In genomic region chr2:84925336-84925723, GRCh38 we compare ENCODE assay signal across 8 cellular contexts. TPM values are rescaled to one million over a fixed set of nuclear protein-coding genes. Genes with fewer than 3 reads are reported as not detected.
A peak's percentile ranks its signal among the peaks of the same experiment; 100 is the strongest.
DNase-seq lines count a peak whose midpoint lies in the region; ATAC-seq and TF ChIP-seq lines count a peak whose summit lies in the region.

No MANE protein-coding gene starts in this region.

- peak overlapping the region; percentile 69 for H3K27ac ChIP-seq in naive thymus-derived CD4-positive, alpha-beta T cell (ENCODE audit: low read depth, low read length)

- DNase-seq in CD14-positive monocyte (ENCODE audit: low spot score) (no peak), NCI-H2081 (lab: John Stamatoyannopoulos, UW) (no peak), SKM-1 treated with dmso at 0.1 percent for 144 hours (lab: John Stamatoyannopoulos, UW; ENCODE audit: unreplicated experiment) (no peak)
- no peak for DNase-seq in activated T-helper 1 cell treated with anti-CD3 and anti-CD28 coated beads, Interleukin-12 subunit alpha, Interleukin-12 subunit beta, Interleukin-2, Interleukin-4 antibody, amounts not matched to agents 30 ng/mL and 10 ng/mL and 1 ng/mL, durations not matched to agents 14 hours and 24 hours and 36 hours (ENCODE audit: low spot score)
- DNase-seq in naive thymus-derived CD4-positive, alpha-beta T cell: peak in 1 of 9 donors; percentile 45
- DNase-seq in stimulated activated CD4-positive, alpha-beta T cell treated with anti-CD3 and anti-CD28 coated beads, Interleukin-4, amount 100 ng/mL, for 24 hours: no peak

- no peaks in the 10 kb centered on the region for H3K36me3 Mint-ChIP-seq in CD14-positive monocyte
- peaks cover 6% of the 10 kb centered on the region for H3K36me3 Mint-ChIP-seq in activated T-helper 1 cell treated with anti-CD3 and anti-CD28 coated beads, Interleukin-12 subunit alpha, Interleukin-12 subunit beta, Interleukin-2, Interleukin-4 antibody, amounts not matched to agents 30 ng/mL and 10 ng/mL and 1 ng/mL, durations not matched to agents 14 hours and 24 hours and 36 hours (ENCODE audit: low read depth)
- peaks cover 0 to 7% (median 0%) of the 10 kb centered on the region in 5 donors for H3K36me3 Mint-ChIP-seq in naive thymus-derived CD4-positive, alpha-beta T cell

- TF ChIP-seq CTCF in CD14-positive monocyte (IDR thresholded peaks at IDR 0.05): no peak

- H3K9me3 Mint-ChIP-seq in CD14-positive monocyte: peaks cover 0 to 1% (median 0%) of the 10 kb centered on the region in 7 donors
- no peaks in the 10 kb centered on the region for H3K9me3 Mint-ChIP-seq in activated T-helper 1 cell treated with anti-CD3 and anti-CD28 coated beads, Interleukin-12 subunit alpha, Interleukin-12 subunit beta, Interleukin-2, Interleukin-4 antibody, amounts not matched to agents 30 ng/mL and 10 ng/mL and 1 ng/mL, durations not matched to agents 14 hours and 24 hours and 36 hours
- H3K9me3 Mint-ChIP-seq in naive thymus-derived CD4-positive, alpha-beta T cell: peaks cover 0 to 4% (median 0%) of the 10 kb centered on the region in 11 donors

- H3K36me3 ChIP-seq in naive thymus-derived CD4-positive, alpha-beta T cell (ENCODE audit: control insufficient read depth in 2 of 3, insufficient read depth in 3 of 3, low read length in 3 of 3): no peaks in the 10 kb centered on the region

- peaks cover 7 to 14% (median 9%) of the 10 kb centered on the region in 3 donors for H3K27me3 Mint-ChIP-seq in CD14-positive monocyte (ENCODE audit: low read depth in 3 of 3)
- no peaks in the 10 kb centered on the region for H3K27me3 Mint-ChIP-seq in activated T-helper 1 cell treated with anti-CD3 and anti-CD28 coated beads, Interleukin-12 subunit alpha, Interleukin-12 subunit beta, Interleukin-2, Interleukin-4 antibody, amounts not matched to agents 30 ng/mL and 10 ng/mL and 1 ng/mL, durations not matched to agents 14 hours and 24 hours and 36 hours (ENCODE audit: insufficient read depth)
- H3K27me3 Mint-ChIP-seq in naive thymus-derived CD4-positive, alpha-beta T cell: no peaks in the 10 kb centered on the region

- H3K27ac Mint-ChIP-seq in CD14-positive monocyte: peak overlapping the region in 6 of 7 donors; percentile 45 to 84 (median 64)
- H3K27ac Mint-ChIP-seq in activated T-helper 1 cell treated with anti-CD3 and anti-CD28 coated beads, Interleukin-12 subunit alpha, Interleukin-12 subunit beta, Interleukin-2, Interleukin-4 antibody, amounts not matched to agents 30 ng/mL and 10 ng/mL and 1 ng/mL, durations not matched to agents 14 hours and 24 hours and 36 hours: peak overlapping the region; percentile 95
- H3K27ac Mint-ChIP-seq in naive thymus-derived CD4-positive, alpha-beta T cell: peak overlapping the region; percentile 91 to 100 (median 96)

- ATAC-seq in GM21723 (IDR thresholded peaks at IDR 0.05; ENCODE audit: unreplicated experiment) (peak; percentile 1), HG03354 (IDR thresholded peaks at IDR 0.05; ENCODE audit: poor library complexity, severe bottlenecking, unreplicated experiment) (no peak)
- peak; percentile 1 for ATAC-seq in naive thymus-derived CD4-positive, alpha-beta T cell

- intact Hi-C loops in CD14-positive monocyte (cut with micrococcal nuclease): loop anchor here in 1 of 2 donors (5.0 kb wide), 2 partner anchors 37 to 43 kb away; partner anchors contain the start of gene TRABD2A
- intact Hi-C loops in activated T-helper 1 cell treated with anti-CD3 and anti-CD28 coated beads, Interleukin-12 subunit alpha, Interleukin-12 subunit beta, Interleukin-2, Interleukin-4 antibody, amounts not matched to agents 30 ng/mL and 10 ng/mL and 1 ng/mL, durations not matched to agents 14 hours and 24 hours and 36 hours (cut with micrococcal nuclease): loop anchor here (1.0 to 2.0 kb wide), 8 partner anchors 20 to 466 kb away; partner anchors contain the start of genes DNAH6, SUCLG1 and TMSB10
- intact Hi-C loops in naive thymus-derived CD4-positive, alpha-beta T cell (cut with micrococcal nuclease): loop anchor here (1.0 to 5.0 kb wide), 16 partner anchors 20 to 466 kb away; partner anchors contain the start of genes DNAH6 (in 2 of the 2), TMSB10 (in 2 of the 2) and SUCLG1 (in 1 of the 2)

- peaks cover 33% of the 10 kb centered on the region for H3K4me1 Mint-ChIP-seq in CD14-positive monocyte
- peaks cover 50% of the 10 kb centered on the region for H3K4me1 Mint-ChIP-seq in activated T-helper 1 cell treated with anti-CD3 and anti-CD28 coated beads, Interleukin-12 subunit alpha, Interleukin-12 subunit beta, Interleukin-2, Interleukin-4 antibody, amounts not matched to agents 30 ng/mL and 10 ng/mL and 1 ng/mL, durations not matched to agents 14 hours and 24 hours and 36 hours (ENCODE audit: low read depth)
- H3K4me1 Mint-ChIP-seq in naive thymus-derived CD4-positive, alpha-beta T cell: peaks cover 27 to 59% (median 49%) of the 10 kb centered on the region in 7 donors

- POLR2A ChIA-PET in naive thymus-derived CD4-positive, alpha-beta T cell (lab: Charles Lee): interaction anchor here (0.6 to 13.2 kb wide), 36 partner anchors 8 to 466 kb away, joined by 3 to 495 read pairs (median 7); partner anchors contain the start of genes SUCLG1, TGOLN2, TMSB10 and TRABD2A

- H3K4me1 ChIP-seq in naive thymus-derived CD4-positive, alpha-beta T cell (ENCODE audit: control insufficient read depth in 2 of 2, insufficient read depth in 2 of 2, low read length in 2 of 2): peaks cover 25 to 29% of the 10 kb centered on the region in 2 donors

- H3K4me3 Mint-ChIP-seq in CD14-positive monocyte: no peak overlapping the region
- H3K4me3 Mint-ChIP-seq in activated T-helper 1 cell treated with anti-CD3 and anti-CD28 coated beads, Interleukin-12 subunit alpha, Interleukin-12 subunit beta, Interleukin-2, Interleukin-4 antibody, amounts not matched to agents 30 ng/mL and 10 ng/mL and 1 ng/mL, durations not matched to agents 14 hours and 24 hours and 36 hours: peak overlapping the region; percentile 11
- H3K4me3 Mint-ChIP-seq in naive thymus-derived CD4-positive, alpha-beta T cell: peak overlapping the region; percentile 91 to 100 (median 94)

- no peak overlapping the region for H3K4me3 ChIP-seq in naive thymus-derived CD4-positive, alpha-beta T cell (ENCODE audit: low read length)

- H3K27me3 ChIP-seq in naive thymus-derived CD4-positive, alpha-beta T cell (ENCODE audit: control insufficient read depth in 2 of 2, insufficient read depth in 2 of 2, low read length in 2 of 2): no peaks in the 10 kb centered on the region

- H3K9me3 ChIP-seq in naive thymus-derived CD4-positive, alpha-beta T cell (ENCODE audit: control insufficient read depth in 2 of 3, low read length in 3 of 3): no peaks in the 10 kb centered on the region

- CTCF ChIA-PET in naive thymus-derived CD4-positive, alpha-beta T cell (lab: Charles Lee): interaction anchor here (0.6 to 5.0 kb wide), 55 partner anchors 8 to 984 kb away, joined by 3 to 87 read pairs (median 8); partner anchors contain the start of genes TMSB10 and TRABD2A

RNA-seq across cellular contexts. Expression of gene TMSB10, which starts 19.9 kb away (rescaled TPM):
- polyA plus RNA-seq in CD14-positive monocyte: 1,000 to 10,000 TPM; 5,130 to 6,847 TPM
- total RNA-seq in activated T-helper 1 cell treated with anti-CD3 and anti-CD28 coated beads, Interleukin-12 subunit alpha, Interleukin-12 subunit beta, Interleukin-2, Interleukin-4 antibody, amounts not matched to agents 30 ng/mL and 10 ng/mL and 1 ng/mL, durations not matched to agents 14 hours and 24 hours and 36 hours: 2,415 and 2,510 TPM in 2 replicates
- 1,000 to 10,000 TPM; 1,492 to 5,756 (median 1,578) TPM for total RNA-seq in naive thymus-derived CD4-positive, alpha-beta T cell
- polyA plus RNA-seq in naive thymus-derived CD4-positive, alpha-beta T cell: 1,000 to 10,000 TPM; 6,721 to 8,256 TPM

RNA-seq across cellular contexts. Expression of gene TRABD2A, which starts 44.4 kb away (rescaled TPM):
- polyA plus RNA-seq in CD14-positive monocyte: under 1 TPM; 0.79 to 0.95 TPM
- total RNA-seq in activated T-helper 1 cell treated with anti-CD3 and anti-CD28 coated beads, Interleukin-12 subunit alpha, Interleukin-12 subunit beta, Interleukin-2, Interleukin-4 antibody, amounts not matched to agents 30 ng/mL and 10 ng/mL and 1 ng/mL, durations not matched to agents 14 hours and 24 hours and 36 hours: 62.1 and 62.2 TPM in 2 replicates
- 100 to 1,000 TPM in 4 of 5 experiments, 10 to 100 TPM in 1; 75.0 to 288 (median 182) TPM for total RNA-seq in naive thymus-derived CD4-positive, alpha-beta T cell
- 100 to 1,000 TPM; 119 to 204 TPM for polyA plus RNA-seq in naive thymus-derived CD4-positive, alpha-beta T cell

RNA-seq across cellular contexts. Expression of gene KCMF1, which starts 45.6 kb away (rescaled TPM):
- polyA plus RNA-seq in CD14-positive monocyte: 10 to 100 TPM; 22.5 to 28.5 TPM
- total RNA-seq in activated T-helper 1 cell treated with anti-CD3 and anti-CD28 coated beads, Interleukin-12 subunit alpha, Interleukin-12 subunit beta, Interleukin-2, Interleukin-4 antibody, amounts not matched to agents 30 ng/mL and 10 ng/mL and 1 ng/mL, durations not matched to agents 14 hours and 24 hours and 36 hours: 98.1 and 108 TPM in 2 replicates
- total RNA-seq in naive thymus-derived CD4-positive, alpha-beta T cell: 10 to 100 TPM; 57.7 to 81.3 (median 60.8) TPM
- 10 to 100 TPM; 15.6 to 20.2 TPM for polyA plus RNA-seq in naive thymus-derived CD4-positive, alpha-beta T cell

Comparison
In these comparisons a context has a peak if more than half of its experiments do, and no peak if none do; other contexts are left out.
1. H3K4me3 Mint-ChIP-seq: peak in activated T-helper 1 cell treated with anti-CD3 and anti-CD28 coated beads, Interleukin-12 subunit alpha, Interleukin-12 subunit beta, Interleukin-2, Interleukin-4 antibody, amounts not matched to agents 30 ng/mL and 10 ng/mL and 1 ng/mL, durations not matched to agents 14 hours and 24 hours and 36 hours (single experiment) and naive thymus-derived CD4-positive, alpha-beta T cell (10 of 10); none in CD14-positive monocyte (0 of 2).
2. Peak in every context shown above with its lines, with median percentiles within 50 percentile points of each other: H3K27ac Mint-ChIP-seq.